Comparison of ENCODE assay signal across 1 cellular context in genomic region chr2:241558532-241559488, GRCh38.
TF ChIP-seq lines count a peak whose summit lies in the region.

A gene with protein sequence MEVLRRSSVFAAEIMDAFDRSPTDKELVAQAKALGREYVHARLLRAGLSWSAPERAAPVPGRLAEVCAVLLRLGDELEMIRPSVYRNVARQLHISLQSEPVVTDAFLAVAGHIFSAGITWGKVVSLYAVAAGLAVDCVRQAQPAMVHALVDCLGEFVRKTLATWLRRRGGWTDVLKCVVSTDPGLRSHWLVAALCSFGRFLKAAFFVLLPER (plus strand): TSS chr2:241558745. CDS start chr2:241559484, 739 bp downstream.

TF ChIP-seq in WTC11, 78 proteins besides CTCF, POLR2A, EP300 and RAD21 (continued from another document):
- TF ChIP-seq NR3C1 (CRISPR knock-in tag; conservative IDR thresholded peaks at IDR 0.05; ENCODE audit: low read depth) = no peak
- TF ChIP-seq ZNF121 (CRISPR knock-in tag; IDR thresholded peaks at IDR 0.05) = no peak
- no peak for TF ChIP-seq IRF2 (CRISPR knock-in tag; IDR thresholded peaks at IDR 0.05; ENCODE audit: borderline replicate concordance, low read depth)
- TF ChIP-seq ATF1 (CRISPR knock-in tag; IDR thresholded peaks at IDR 0.05) = no peak
- TF ChIP-seq FOXP4 (CRISPR knock-in tag; IDR thresholded peaks at IDR 0.05) = 0 out of 2 replicates have a peak, but pooled peaks have one; percentile 22
- no peak for TF ChIP-seq ERG (CRISPR knock-in tag; IDR thresholded peaks at IDR 0.05)
- TF ChIP-seq ATF2 (CRISPR knock-in tag; IDR thresholded peaks at IDR 0.05; ENCODE audit: borderline replicate concordance, low read depth) = no peak
- TF ChIP-seq, protein P1, sequence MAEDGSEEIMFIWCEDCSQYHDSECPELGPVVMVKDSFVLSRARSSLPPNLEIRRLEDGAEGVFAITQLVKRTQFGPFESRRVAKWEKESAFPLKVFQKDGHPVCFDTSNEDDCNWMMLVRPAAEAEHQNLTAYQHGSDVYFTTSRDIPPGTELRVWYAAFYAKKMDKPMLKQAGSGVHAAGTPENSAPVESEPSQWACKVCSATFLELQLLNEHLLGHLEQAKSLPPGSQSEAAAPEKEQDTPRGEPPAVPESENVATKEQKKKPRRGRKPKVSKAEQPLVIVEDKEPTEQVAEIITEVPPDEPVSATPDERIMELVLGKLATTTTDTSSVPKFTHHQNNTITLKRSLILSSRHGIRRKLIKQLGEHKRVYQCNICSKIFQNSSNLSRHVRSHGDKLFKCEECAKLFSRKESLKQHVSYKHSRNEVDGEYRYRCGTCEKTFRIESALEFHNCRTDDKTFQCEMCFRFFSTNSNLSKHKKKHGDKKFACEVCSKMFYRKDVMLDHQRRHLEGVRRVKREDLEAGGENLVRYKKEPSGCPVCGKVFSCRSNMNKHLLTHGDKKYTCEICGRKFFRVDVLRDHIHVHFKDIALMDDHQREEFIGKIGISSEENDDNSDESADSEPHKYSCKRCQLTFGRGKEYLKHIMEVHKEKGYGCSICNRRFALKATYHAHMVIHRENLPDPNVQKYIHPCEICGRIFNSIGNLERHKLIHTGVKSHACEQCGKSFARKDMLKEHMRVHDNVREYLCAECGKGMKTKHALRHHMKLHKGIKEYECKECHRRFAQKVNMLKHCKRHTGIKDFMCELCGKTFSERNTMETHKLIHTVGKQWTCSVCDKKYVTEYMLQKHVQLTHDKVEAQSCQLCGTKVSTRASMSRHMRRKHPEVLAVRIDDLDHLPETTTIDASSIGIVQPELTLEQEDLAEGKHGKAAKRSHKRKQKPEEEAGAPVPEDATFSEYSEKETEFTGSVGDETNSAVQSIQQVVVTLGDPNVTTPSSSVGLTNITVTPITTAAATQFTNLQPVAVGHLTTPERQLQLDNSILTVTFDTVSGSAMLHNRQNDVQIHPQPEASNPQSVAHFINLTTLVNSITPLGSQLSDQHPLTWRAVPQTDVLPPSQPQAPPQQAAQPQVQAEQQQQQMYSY (CRISPR knock-in tag; IDR thresholded peaks at IDR 0.05) = no peak
- TF ChIP-seq, protein P2, sequence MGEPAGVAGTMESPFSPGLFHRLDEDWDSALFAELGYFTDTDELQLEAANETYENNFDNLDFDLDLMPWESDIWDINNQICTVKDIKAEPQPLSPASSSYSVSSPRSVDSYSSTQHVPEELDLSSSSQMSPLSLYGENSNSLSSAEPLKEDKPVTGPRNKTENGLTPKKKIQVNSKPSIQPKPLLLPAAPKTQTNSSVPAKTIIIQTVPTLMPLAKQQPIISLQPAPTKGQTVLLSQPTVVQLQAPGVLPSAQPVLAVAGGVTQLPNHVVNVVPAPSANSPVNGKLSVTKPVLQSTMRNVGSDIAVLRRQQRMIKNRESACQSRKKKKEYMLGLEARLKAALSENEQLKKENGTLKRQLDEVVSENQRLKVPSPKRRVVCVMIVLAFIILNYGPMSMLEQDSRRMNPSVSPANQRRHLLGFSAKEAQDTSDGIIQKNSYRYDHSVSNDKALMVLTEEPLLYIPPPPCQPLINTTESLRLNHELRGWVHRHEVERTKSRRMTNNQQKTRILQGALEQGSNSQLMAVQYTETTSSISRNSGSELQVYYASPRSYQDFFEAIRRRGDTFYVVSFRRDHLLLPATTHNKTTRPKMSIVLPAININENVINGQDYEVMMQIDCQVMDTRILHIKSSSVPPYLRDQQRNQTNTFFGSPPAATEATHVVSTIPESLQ (CRISPR knock-in tag; IDR thresholded peaks at IDR 0.05) = no peak
- TF ChIP-seq NFYB (CRISPR knock-in tag; conservative IDR thresholded peaks at IDR 0.05; ENCODE audit: low read depth) = 0 out of 2 replicates have a peak, but pooled peaks have one; percentile 9
- TF ChIP-seq ZNF281 (CRISPR knock-in tag; IDR thresholded peaks at IDR 0.05) = 0 out of 2 replicates have a peak, but pooled peaks have one; percentile 30
- TF ChIP-seq GRHL2 (CRISPR knock-in tag; IDR thresholded peaks at IDR 0.05; ENCODE audit: insufficient replicate concordance, severe bottlenecking) = no peak
- TF ChIP-seq E2F4 (CRISPR knock-in tag; IDR thresholded peaks at IDR 0.05; ENCODE audit: borderline replicate concordance, low read depth) = no peak
- no peak for TF ChIP-seq ZNF423 (CRISPR knock-in tag; IDR thresholded peaks at IDR 0.05)
- 0 out of 2 replicates have a peak, but pooled peaks have one; percentile 22 for TF ChIP-seq ZNF263 (CRISPR knock-in tag; IDR thresholded peaks at IDR 0.05; ENCODE audit: low read depth)
- TF ChIP-seq GTF2I (CRISPR knock-in tag; conservative IDR thresholded peaks at IDR 0.05) = no peak
- peak; percentile 45; the same call in 1 of the 2 replicates for TF ChIP-seq TP53 (CRISPR knock-in tag; IDR thresholded peaks at IDR 0.05)
- no peak for TF ChIP-seq ZNF425 (CRISPR knock-in tag; conservative IDR thresholded peaks at IDR 0.05)
- TF ChIP-seq ZNF532 (CRISPR knock-in tag; IDR thresholded peaks at IDR 0.05; ENCODE audit: borderline replicate concordance) = no peak
- 0 out of 2 replicates have a peak, but pooled peaks have one; percentile 35 for TF ChIP-seq ESRRA (CRISPR knock-in tag; IDR thresholded peaks at IDR 0.05; ENCODE audit: borderline replicate concordance)
- no peak for TF ChIP-seq MYBL2 (CRISPR knock-in tag; IDR thresholded peaks at IDR 0.05)
